Comparison of ENCODE assay signal across 9 cellular contexts in the genomic region with DNA sequence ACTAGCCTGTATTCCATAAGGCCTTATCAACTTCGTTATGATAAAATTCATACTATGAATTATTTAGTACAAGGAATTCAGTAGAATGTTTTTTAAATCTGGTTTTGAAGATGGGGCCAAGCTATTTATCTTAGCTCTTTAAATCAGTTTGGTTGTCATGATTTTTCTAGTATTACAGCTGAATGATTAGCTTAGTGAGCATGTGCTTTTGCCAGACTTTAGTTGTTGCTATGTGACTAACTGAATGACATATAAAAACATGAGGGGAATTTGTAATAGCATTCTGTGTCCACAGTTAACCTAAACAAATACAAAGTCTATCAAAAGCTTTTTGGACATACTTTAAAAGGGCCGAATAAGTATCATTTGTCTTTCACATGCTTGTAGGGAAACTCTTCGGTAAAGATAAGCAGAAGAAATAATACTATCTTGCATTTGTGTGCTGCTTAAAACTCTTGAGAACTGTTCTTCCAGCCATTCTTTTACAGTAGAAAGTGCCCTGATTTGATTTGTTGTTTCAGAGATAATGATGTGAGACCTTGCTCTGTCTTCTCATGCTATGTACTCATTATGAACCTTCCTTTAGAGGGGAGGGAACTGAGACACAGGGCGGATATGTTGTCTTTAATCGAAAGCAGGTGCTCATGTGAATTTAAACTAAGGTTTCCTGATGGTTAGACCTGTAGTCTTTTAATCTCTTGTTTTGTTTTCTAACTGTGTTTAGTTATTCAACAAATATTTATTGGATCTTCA. TPM values are rescaled to one million over a fixed set of nuclear protein-coding genes. Genes with fewer than 3 reads are reported as not detected.
DNase-seq lines count a peak whose midpoint lies in the region; ATAC-seq and TF ChIP-seq lines count a peak whose summit lies in the region.
"Had no signal": no experiment of that assay in that cellular context is flagged by ENCODE, and none has a peak within 500 bp of the region (broad histone marks: within the 10 kb centered on the region; RNA-seq: fewer than 3 reads in every experiment).

No MANE protein-coding gene starts in this region.

- no peak overlapping the region for H3K4me3 ChIP-seq in left ventricle myocardium inferior
- H3K4me3 ChIP-seq: cardiac muscle cell had no signal

- H3K27ac ChIP-seq in left ventricle myocardium inferior (replicated peaks) = peak overlapping the region; percentile 15
- H3K27ac ChIP-seq: cardiac muscle cell had no signal

- H3K27me3 Mint-ChIP-seq in central memory CD8-positive, alpha-beta T cell = no peaks in the 10 kb centered on the region

- peak overlapping the region; percentile 10 for H3K4me3 Mint-ChIP-seq in central memory CD8-positive, alpha-beta T cell

- H3K4me1 Mint-ChIP-seq in central memory CD8-positive, alpha-beta T cell = peaks cover 85% of the 10 kb centered on the region

- ATAC-seq in HG03457 (IDR thresholded peaks at IDR 0.05; ENCODE audit: unreplicated experiment) (peak; percentile 80), Right ventricle myocardium superior (ENCODE audit: poor library complexity) (no peak)
- peak; percentile 77 for ATAC-seq in central memory CD8-positive, alpha-beta T cell (replicated peaks; ENCODE audit: extremely low read depth, poor library complexity, severe bottlenecking)

- no peaks in the 10 kb centered on the region for H3K27me3 ChIP-seq in left ventricle myocardium inferior (ENCODE audit: low read depth)
- H3K27me3 ChIP-seq: cardiac muscle cell had no signal

- DNase-seq in left ventricle myocardium inferior (no peak), cardiac septum (ENCODE audit: low spot score) (no peak), CD1c-positive myeloid dendritic cell (ENCODE audit: extremely low spot score) (no peak), Right ventricle myocardium superior (no peak), NCI-H510A (lab: John Stamatoyannopoulos, UW) (no peak)
- DNase-seq in central memory CD8-positive, alpha-beta T cell (ENCODE audit: low spot score in 2 of 2) = no peak
- DNase-seq in stimulated activated CD4-positive, alpha-beta T cell treated with anti-CD3 and anti-CD28 coated beads, Interleukin-4, amount 100 ng/mL, for 24 hours = no peak

- H3K36me3 ChIP-seq in left ventricle myocardium inferior = no peaks in the 10 kb centered on the region
- H3K36me3 ChIP-seq: cardiac muscle cell had no signal

- TF ChIP-seq CTCF in left ventricle myocardium inferior (IDR thresholded peaks at IDR 0.05; ENCODE audit: borderline replicate concordance) = no peak

- H3K9me3 Mint-ChIP-seq in central memory CD8-positive, alpha-beta T cell = no peaks in the 10 kb centered on the region

- H3K4me1 ChIP-seq in left ventricle myocardium inferior = peaks cover 100% of the 10 kb centered on the region

- intact Hi-C loops in left ventricle myocardium inferior (cut with micrococcal nuclease) = loop anchor here (5.0 kb wide), 1 partner anchor 62 kb away; no protein-coding TSS in a partner anchor
- intact Hi-C loops in cardiac septum (cut with DNase I) = no loop called here
- intact Hi-C loops in Right ventricle myocardium superior (cut with DNase I) = no loop called here

- no peaks in the 10 kb centered on the region for H3K9me3 ChIP-seq in left ventricle myocardium inferior (replicated peaks)

- peaks cover 9% of the 10 kb centered on the region for H3K36me3 Mint-ChIP-seq in central memory CD8-positive, alpha-beta T cell (ENCODE audit: insufficient read depth)

- H3K27ac Mint-ChIP-seq in central memory CD8-positive, alpha-beta T cell (ENCODE audit: low read depth) = peak overlapping the region; percentile 74

RNA-seq across cellular contexts. Expression of a gene that starts 18.8 kb away (rescaled TPM):
- total RNA-seq in left ventricle myocardium inferior (254 TPM), cardiac septum (318 TPM), Right ventricle myocardium superior (185 TPM)
